8 cellular contexts compared by ENCODE assay signal in genomic region chr7:143372070-143372469, GRCh38. TPM values are rescaled to one million over a fixed set of nuclear protein-coding genes. Genes with fewer than 3 reads are reported as not detected.
A peak's percentile ranks its signal among the peaks of the same experiment; 100 is the strongest.
DNase-seq lines count a peak whose midpoint lies in the region; ATAC-seq and TF ChIP-seq lines count a peak whose summit lies in the region.

No MANE protein-coding gene starts in this region.

- peak; percentile 79 for DNase-seq in GDM1 (lab: John Stamatoyannopoulos, UW)
- DNase-seq in Peyer's patch = peak in 2 of 3 donors; percentile 48 to 75
- peak; percentile 86 for DNase-seq in midbrain (lab: John Stamatoyannopoulos, UW)
- DNase-seq in cortex of kidney (lab: John Stamatoyannopoulos, UW) = no peak
- DNase-seq in cerebellar nuclear complex (lab: John Stamatoyannopoulos, UW) = no peak

- no peaks in the 10 kb centered on the region for H3K27me3 ChIP-seq in Peyer's patch

- peaks cover 3 to 17% (median 4%) of the 10 kb centered on the region in 4 donors for H3K4me1 ChIP-seq in Peyer's patch

- no peak overlapping the region for H3K4me3 ChIP-seq in Peyer's patch

- H3K9me3 ChIP-seq in Peyer's patch = no peaks in the 10 kb centered on the region

- ATAC-seq in GM18861 (IDR thresholded peaks at IDR 0.05; ENCODE audit: unreplicated experiment) = no peak
- no peak for ATAC-seq in GM21390 (IDR thresholded peaks at IDR 0.05; ENCODE audit: unreplicated experiment)

- H3K27ac ChIP-seq in Peyer's patch (peak overlapping the region in 1 of 4 donors; percentile 25), angular gyrus (ENCODE audit: low read depth, low read length) (peak overlapping the region; percentile 90)

- no peaks in the 10 kb centered on the region for H3K36me3 ChIP-seq in Peyer's patch

- TF ChIP-seq POLR2A in Peyer's patch (IDR thresholded peaks at IDR 0.05) = no peak

- TF ChIP-seq CTCF in Peyer's patch (IDR thresholded peaks at IDR 0.05) = peak in 3 of 6 experiments; percentile 8 to 45 (median 33)

RNA-seq across cellular contexts. Expression of gene ZYX, which starts 9.1 kb away (rescaled TPM):
- total RNA-seq in Peyer's patch = 10 to 100 TPM; 47.0 to 88.0 (median 55.9) TPM

RNA-seq across cellular contexts. Expression of gene FAM131B, which starts 9.6 kb away (rescaled TPM):
- under 1 TPM in 3 of 4 donors, not detected in 1; 0.66 to 0.83 (median 0.80) TPM for total RNA-seq in Peyer's patch

RNA-seq across cellular contexts. Expression of gene EPHA1, which starts 36.6 kb away (rescaled TPM):
- total RNA-seq in Peyer's patch = 10 to 100 TPM; 52.5 to 81.3 (median 63.9) TPM

RNA-seq across cellular contexts. Expression of gene CLCN1, which starts 56.2 kb away (rescaled TPM):
- 1 to 10 TPM in 3 of 4 donors, not detected in 1; 1.1 to 6.5 (median 2.5) TPM for total RNA-seq in Peyer's patch

Comparison
In these comparisons a context has a peak if more than half of its experiments do, and no peak if none do; other contexts are left out.
1. DNase-seq: peak in GDM1 (single experiment), Peyer's patch (2 of 3) and midbrain (single experiment); none in cortex of kidney (single experiment) and cerebellar nuclear complex (0 of 2).